In genomic region chr15:98647026-98647773, GRCh38 we compare ENCODE assay signal across 8 cellular contexts. TPM values are rescaled to one million over a fixed set of nuclear protein-coding genes. Genes with fewer than 3 reads are reported as not detected.
DNase-seq lines count a peak whose midpoint lies in the region; ATAC-seq and TF ChIP-seq lines count a peak whose summit lies in the region.

No MANE protein-coding gene starts in this region.

- DNase-seq in Caki2 (ENCODE audit: low read depth) (peak; percentile 88), HuH-7.5 (ENCODE audit: low spot score) (peak; percentile 79), SKM-1 treated with dmso at 0.1 percent for 144 hours (lab: John Stamatoyannopoulos, UW; ENCODE audit: unreplicated experiment) (peak; percentile 88), adipocyte (ENCODE audit: low read depth) (peak; percentile 84), left cardiac atrium (peak; percentile 74), progenitor cell of endocrine pancreas (ENCODE audit: low spot score, unreplicated experiment) (peak; percentile 80)

- H3K27ac Mint-ChIP-seq in progenitor cell of endocrine pancreas, result peak overlapping the region; percentile 85

- H3K4me1 ChIP-seq in adipocyte (ENCODE audit: control insufficient read depth, insufficient read depth, low read length), result peaks cover 7% of the 10 kb centered on the region

- peak overlapping the region; percentile 85 for H3K4me3 Mint-ChIP-seq in progenitor cell of endocrine pancreas (ENCODE audit: low read depth)

- TF ChIP-seq CTCF in progenitor cell of endocrine pancreas (IDR thresholded peaks at IDR 0.05; ENCODE audit: unreplicated experiment), result peak; percentile 70

- H3K36me3 Mint-ChIP-seq in progenitor cell of endocrine pancreas (ENCODE audit: insufficient read depth), result no peaks in the 10 kb centered on the region

- in situ Hi-C loops in Caki2 (cut with HindIII; ENCODE audit: low pct_unique_long_range_greater_than_20kb, low sequenced_read_pairs), result no loop called here

- H3K27me3 ChIP-seq in adipocyte (replicated peaks; ENCODE audit: control insufficient read depth, insufficient read depth, low read length), result peaks cover 14% of the 10 kb centered on the region

- intact Hi-C loops in left cardiac atrium (cut with DNase I), result loop anchor here (2.0 to 5.0 kb wide), 2 partner anchors 128 to 410 kb away; no protein-coding TSS in a partner anchor

- H3K9me3 ChIP-seq in adipocyte (ENCODE audit: control insufficient read depth, low read length), result no peaks in the 10 kb centered on the region

- peaks cover 37% of the 10 kb centered on the region for H3K27me3 Mint-ChIP-seq in progenitor cell of endocrine pancreas

- peak overlapping the region; percentile 84 for H3K9ac ChIP-seq in adipocyte (ENCODE audit: low read length)

- ATAC-seq in GM21423 (IDR thresholded peaks at IDR 0.05; ENCODE audit: unreplicated experiment) (peak; percentile 50), left cardiac atrium (peak; percentile 60 to 68), HG02970 (IDR thresholded peaks at IDR 0.05; ENCODE audit: low FRiP score, unreplicated experiment) (no peak)

- no peaks in the 10 kb centered on the region for H3K9me3 Mint-ChIP-seq in progenitor cell of endocrine pancreas (ENCODE audit: low read depth)

- peak overlapping the region; percentile 79 for H3K4me3 ChIP-seq in adipocyte (ENCODE audit: low read length)

- H3K4me1 Mint-ChIP-seq in progenitor cell of endocrine pancreas (ENCODE audit: low read depth), result peaks cover 12% of the 10 kb centered on the region

- H3K36me3 ChIP-seq in adipocyte (ENCODE audit: control insufficient read depth, insufficient read depth, low read length, severe bottlenecking), result no peaks in the 10 kb centered on the region

RNA-seq across cellular contexts. Expression of gene IGF1R, which starts 1.1 kb away (rescaled TPM):
- 87.9 and 109 TPM in 2 replicates for total RNA-seq in Caki2 (2014; rRNA removed; shearing (Covaris generic); ENCODE audit: low replicate concordance)
- 10 to 100 TPM; 27.3 to 56.2 TPM for total RNA-seq in left cardiac atrium
- total RNA-seq in progenitor cell of endocrine pancreas, result 106 and 109 TPM in 2 replicates
